ENCODE assay signal across 11 cellular contexts in the genomic region with DNA sequence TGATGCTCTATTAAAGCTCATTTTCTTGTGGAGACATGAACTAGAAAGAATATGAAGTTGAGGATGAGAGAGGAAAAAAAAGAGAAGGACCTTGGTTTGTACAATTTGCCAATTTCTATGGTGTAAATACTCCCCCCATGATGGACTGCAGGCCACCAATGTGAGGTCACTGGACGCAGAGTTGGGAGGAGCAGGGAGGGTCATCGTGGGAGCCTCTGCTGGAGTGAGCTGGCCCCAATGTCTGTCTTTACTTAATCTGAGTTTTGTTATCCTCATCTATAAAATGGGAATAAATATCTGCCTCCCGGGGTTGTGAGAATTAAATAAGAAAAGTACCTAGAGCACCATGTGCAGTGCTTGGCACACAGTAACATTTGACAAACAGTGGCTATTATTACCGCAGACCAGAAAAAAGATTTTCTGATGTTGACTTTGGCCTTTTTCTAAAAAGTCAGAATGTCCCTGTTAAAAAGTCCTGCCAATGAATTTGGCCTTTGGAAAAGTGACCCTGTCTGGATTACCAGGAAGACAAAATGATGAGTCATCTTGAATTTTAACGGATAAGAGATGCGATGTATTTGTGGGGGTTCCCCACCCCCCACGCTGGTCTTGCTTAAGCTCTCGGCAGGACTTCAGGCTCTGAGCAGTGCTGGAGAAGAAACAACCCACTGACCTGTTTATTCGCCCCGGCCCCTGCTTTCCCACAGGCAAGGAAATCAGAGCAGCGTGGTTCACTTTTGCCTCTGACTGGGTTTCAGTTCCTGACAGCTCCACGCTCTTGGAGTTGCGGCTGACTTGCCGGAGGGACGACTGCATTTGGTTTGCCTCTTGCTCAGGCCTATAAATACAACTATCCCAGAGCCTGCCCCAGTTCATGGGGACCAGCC. TPM values are rescaled to one million over a fixed set of nuclear protein-coding genes. Genes with fewer than 3 reads are reported as not detected.
DNase-seq lines count a peak whose midpoint lies in the region; ATAC-seq, FAIRE-seq and TF ChIP-seq lines count a peak whose summit lies in the region.
"Had no signal": no experiment of that assay in that cellular context is flagged by ENCODE, and none has a peak within 500 bp of the region (broad histone marks: within the 10 kb centered on the region; RNA-seq: fewer than 3 reads in every experiment).

No MANE protein-coding gene starts in this region.

- H3K56ac ChIP-seq in mesendoderm (ENCODE audit: low read length) = no peak overlapping the region

- no peak overlapping the region for H2AK5ac ChIP-seq in mesendoderm (ENCODE audit: low read length)

- H3K4ac ChIP-seq in mesendoderm (ENCODE audit: low read depth, low read length) = no peak overlapping the region

- H3K4me2 ChIP-seq in mesendoderm (ENCODE audit: low read length) = no peak overlapping the region

- H3K36me3 ChIP-seq in heart left ventricle = no peaks in the 10 kb centered on the region
- no peaks in the 10 kb centered on the region for H3K36me3 ChIP-seq in prostate gland
- no peaks in the 10 kb centered on the region for H3K36me3 ChIP-seq in mesendoderm (ENCODE audit: control insufficient read depth, insufficient read depth, low read length)

- no peak for TF ChIP-seq POLR2A in heart left ventricle (IDR thresholded peaks at IDR 0.05)
- no peak for TF ChIP-seq POLR2A in prostate gland (IDR thresholded peaks at IDR 0.05)
- TF ChIP-seq POLR2A in GM12891 (IDR thresholded peaks at IDR 0.05; ENCODE audit: low read depth, low read length) = no peak

- H2BK120ac ChIP-seq in mesendoderm (ENCODE audit: low read depth, low read length) = no peak overlapping the region

- no peak overlapping the region for H3K23ac ChIP-seq in mesendoderm (ENCODE audit: low read length)

- intact Hi-C loops in CD14-positive monocyte (cut with micrococcal nuclease) = loop anchor here in 1 of 2 donors (5.0 kb wide), 1 partner anchor 35 kb away; no protein-coding TSS in a partner anchor
- intact Hi-C loops in heart left ventricle (cut with DNase I) = loop anchor here in 5 of 10 donors (5.0 kb wide), 2 partner anchors 45 to 50 kb away; a partner anchor contains a TSS
- intact Hi-C loops in prostate gland (cut with DNase I) = no loop called here

- H3K27ac ChIP-seq in heart left ventricle (peak overlapping the region; percentile 27 to 79 (median 66)), prostate gland (peak overlapping the region; percentile 68 to 76), mesendoderm (ENCODE audit: low read depth, low read length) (no peak overlapping the region)

- peaks cover 16 to 17% of the 10 kb centered on the region in 2 donors for H3K36me3 Mint-ChIP-seq in CD14-positive monocyte

- H3K79me2 ChIP-seq in mesendoderm (ENCODE audit: control insufficient read depth, insufficient read depth, low read length) = no peaks in the 10 kb centered on the region

- H3K27ac Mint-ChIP-seq in CD14-positive monocyte = peak overlapping the region; percentile 69 to 87 (median 82)
- H3K27ac Mint-ChIP-seq: type B pancreatic cell had no signal

- no peak overlapping the region for H2BK15ac ChIP-seq in mesendoderm (replicated peaks; ENCODE audit: low read depth)

- FAIRE-seq in GM12891 (lab: Jason Lieb, UNC) = no peak

- no peaks in the 10 kb centered on the region for H3K79me1 ChIP-seq in mesendoderm (ENCODE audit: low read length)

- H3K27me3 Mint-ChIP-seq in CD14-positive monocyte (ENCODE audit: low read depth in 3 of 3) = peaks cover 2 to 5% (median 2%) of the 10 kb centered on the region in 3 donors
- H3K27me3 Mint-ChIP-seq: type B pancreatic cell had no signal

- no peaks in the 10 kb centered on the region for H3K9me3 Mint-ChIP-seq in CD14-positive monocyte
- H3K9me3 Mint-ChIP-seq: type B pancreatic cell had no signal

- TF ChIP-seq CTCF in CD14-positive monocyte (IDR thresholded peaks at IDR 0.05) = no peak
- TF ChIP-seq CTCF in WI38 (IDR thresholded peaks at IDR 0.05; ENCODE audit: low read depth, low read length) = no peak
- no peak for TF ChIP-seq CTCF in heart left ventricle (IDR thresholded peaks at IDR 0.05)
- no peak for TF ChIP-seq CTCF in prostate gland (IDR thresholded peaks at IDR 0.05)

- DNase-seq in CD14-positive monocyte (ENCODE audit: low spot score) = no peak
- peak; percentile 50 to 76 (median 70) for DNase-seq in heart left ventricle
- DNase-seq in prostate gland (ENCODE audit: low spot score) = peak; percentile 45
- no peak for DNase-seq in mesendoderm
- no peak for DNase-seq in NCI-H1436 (lab: John Stamatoyannopoulos, UW)
- no peak for DNase-seq in GM12891 (ENCODE audit: insufficient read length, low spot score)
- DNase-seq: activated CD8-positive, alpha-beta memory T cell treated with anti-CD3 and anti-CD28 coated beads, Interleukin-2, amount 50 U/mL, for 4 hours; NCI-H446 treated with DMSO at 0.1 percent for 48 hours had no signal

- H3K4me1 ChIP-seq in heart left ventricle = peaks cover 0 to 52% (median 37%) of the 10 kb centered on the region in 12 donors
- peaks cover 9% of the 10 kb centered on the region for H3K4me1 ChIP-seq in prostate gland (replicated peaks)
- no peaks in the 10 kb centered on the region for H3K4me1 ChIP-seq in mesendoderm (ENCODE audit: control insufficient read depth, low read depth, low read length)

- peak; percentile 33 to 69 (median 67) for ATAC-seq in heart left ventricle
- no peak for ATAC-seq in GM19035 (IDR thresholded peaks at IDR 0.05; ENCODE audit: unreplicated experiment)

- no peak overlapping the region for H4K8ac ChIP-seq in mesendoderm (ENCODE audit: low read depth, low read length)

- H3K9ac ChIP-seq in mesendoderm (ENCODE audit: low read length) = no peak overlapping the region

- 34 to 58% (median 46%) methylated on average over 15 of the region's 15 CpGs for WGBS in heart left ventricle, 4 donors
- 17% methylated on average over 15 of the region's 15 CpGs for WGBS in prostate gland
- no CpG with 5 or more reads among the region's 15 CpGs for WGBS in mesendoderm (ENCODE audit: extremely low coverage, insufficient coverage, low lambda C conversion rate)

- H3K18ac ChIP-seq in mesendoderm (ENCODE audit: low read length) = no peak overlapping the region

- H3K9me3 ChIP-seq in heart left ventricle (no peaks in the 10 kb centered on the region), prostate gland (no peaks in the 10 kb centered on the region)

- no peaks in the 10 kb centered on the region for H3K27me3 ChIP-seq in heart left ventricle
- H3K27me3 ChIP-seq in prostate gland (replicated peaks; ENCODE audit: insufficient read depth) = no peaks in the 10 kb centered on the region
- no peaks in the 10 kb centered on the region for H3K27me3 ChIP-seq in mesendoderm (ENCODE audit: insufficient read depth, low read length, poor library complexity)

- no peak overlapping the region for H2BK5ac ChIP-seq in mesendoderm (ENCODE audit: low read length)

- peaks cover 20% of the 10 kb centered on the region for H3K4me1 Mint-ChIP-seq in CD14-positive monocyte

- peak overlapping the region; percentile 56 to 75 for H3K4me3 Mint-ChIP-seq in CD14-positive monocyte
- H3K4me3 Mint-ChIP-seq: type B pancreatic cell had no signal

- H4K5ac ChIP-seq in mesendoderm (ENCODE audit: low read length) = no peak overlapping the region

- H3K4me3 ChIP-seq in WI38 (ENCODE audit: low read depth, low read length) (peak overlapping the region; percentile 10; the same call in 1 of the 2 replicates), heart left ventricle (peak overlapping the region in 5 of 12 donors; percentile 3 to 32 (median 12)), prostate gland (no peak overlapping the region), mesendoderm (ENCODE audit: low read length) (no peak overlapping the region)

TF ChIP-seq in GM12891, 5 proteins besides CTCF, POLR2A, EP300 and RAD21:
- TF ChIP-seq TAF1 (IDR thresholded peaks at IDR 0.05; ENCODE audit: low read depth, low read length) (no peak), POLR2AphosphoS5 (IDR thresholded peaks at IDR 0.05; ENCODE audit: low read depth, low read length) (no peak), PAX5 (IDR thresholded peaks at IDR 0.05; ENCODE audit: insufficient read depth, low read length, severe bottlenecking) (no peak), SPI1 (IDR thresholded peaks at IDR 0.05; ENCODE audit: low read depth, low read length) (no peak), POU2F2 (IDR thresholded peaks at IDR 0.05; ENCODE audit: low read depth, low read length) (no peak)

RNA-seq across cellular contexts. Expression of a gene that starts 50.3 kb away (rescaled TPM):
- 10 to 100 TPM; 24.8 to 28.6 TPM for polyA plus RNA-seq in CD14-positive monocyte
- total RNA-seq in heart left ventricle = 100 to 1,000 TPM in 2 of 9 donors, 10 to 100 TPM in 7; 26.2 to 144 (median 50.2) TPM
- 10 to 100 TPM; 15.2 to 66.2 TPM for polyA plus RNA-seq in heart left ventricle
- total RNA-seq in prostate gland = 10 to 100 TPM; 57.4 to 94.2 TPM
- 4.6 TPM for polyA plus RNA-seq in mesendoderm (2013, experiment 1 of 2)
- polyA plus RNA-seq in mesendoderm (2013, experiment 2 of 2) = 4.9 TPM
- 1.1 TPM for polyA plus RNA-seq in GM12891 (2012; ENCODE audit: low read depth, missing spikeins)

Comparison
In these comparisons a context has a peak if more than half of its experiments do, and no peak if none do; other contexts are left out.
1. DNase-seq: peak in heart left ventricle (5 of 5) and prostate gland (single experiment); none in CD14-positive monocyte (single experiment), mesendoderm (single experiment), NCI-H1436 (single experiment) and GM12891 (single experiment).